In the genomic region with DNA sequence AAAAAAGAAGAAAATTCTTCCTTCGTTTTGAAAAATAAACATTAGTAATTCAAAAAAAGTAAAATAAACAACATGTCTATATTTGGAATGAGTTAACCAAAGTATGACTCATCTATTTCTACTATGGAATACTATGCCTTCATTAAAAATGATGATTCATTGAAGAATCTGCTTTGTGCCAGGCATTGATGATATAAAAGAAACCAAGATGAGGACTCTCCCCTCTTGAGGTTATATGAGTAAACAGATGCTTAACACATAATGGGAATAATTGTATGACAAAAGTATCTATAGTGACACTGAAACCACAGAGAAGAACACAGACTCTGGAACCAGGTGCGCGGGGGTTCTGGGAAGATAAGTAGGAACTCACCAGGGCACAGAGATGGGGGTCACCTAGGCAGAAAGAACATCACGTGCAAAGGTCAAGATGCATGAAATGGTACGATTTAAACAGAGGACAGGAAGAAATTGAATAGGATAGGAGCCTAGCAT, we compare ENCODE assay signal across 9 cellular contexts. TPM values are rescaled to one million over a fixed set of nuclear protein-coding genes. Genes with fewer than 3 reads are reported as not detected.
DNase-seq lines count a peak whose midpoint lies in the region; ATAC-seq and TF ChIP-seq lines count a peak whose summit lies in the region.
"Had no signal": no experiment of that assay in that cellular context is flagged by ENCODE, and none has a peak within 500 bp of the region (broad histone marks: within the 10 kb centered on the region; RNA-seq: fewer than 3 reads in every experiment).

No MANE protein-coding gene starts in this region.

- H3K36me3 Mint-ChIP-seq in HFFc6 (ENCODE audit: low read depth), result no peaks in the 10 kb centered on the region
- H3K36me3 Mint-ChIP-seq in CD4-positive, alpha-beta T cell (ENCODE audit: low read depth), result no peaks in the 10 kb centered on the region

- intact Hi-C loops in left cardiac atrium (cut with DNase I), result no loop called here
- intact Hi-C loops in CD4-positive, alpha-beta T cell (cut with DNase I, micrococcal nuclease), result no loop called here

- peak overlapping the region; percentile 41; the same call in 1 of the 2 replicates for H3K4me3 Mint-ChIP-seq in HFFc6
- no peak overlapping the region for H3K4me3 Mint-ChIP-seq in CD4-positive, alpha-beta T cell
- H3K4me3 Mint-ChIP-seq: H9 had no signal

- no peak overlapping the region for H3K4me3 ChIP-seq in AG04449 (ENCODE audit: low read depth, low read length)
- no peak overlapping the region for H3K4me3 ChIP-seq in foreskin fibroblast (ENCODE audit: low read depth in 1 of 2, low read length in 2 of 2)

- CTCF ChIA-PET in AG04449 (lab: Yijun Ruan, JAX) (interaction anchor here (1.3 to 1.5 kb wide), 2 partner anchors 29 to 90 kb away, joined by 4 to 6 read pairs; no protein-coding TSS in a partner anchor), RWPE1 (lab: Yijun Ruan, JAX) (interaction anchor here (0.6 to 1.2 kb wide), 7 partner anchors 17 to 626 kb away, joined by 3 to 6 read pairs (median 3); a partner anchor contains a TSS)
- CTCF ChIA-PET in CD4-positive, alpha-beta T cell (lab: Charles Lee), result no interaction called here

- H3K9me3 Mint-ChIP-seq in HFFc6, result no peaks in the 10 kb centered on the region
- no peaks in the 10 kb centered on the region for H3K9me3 Mint-ChIP-seq in CD4-positive, alpha-beta T cell

- peak overlapping the region; percentile 41 for H3K27ac Mint-ChIP-seq in HFFc6
- no peak overlapping the region for H3K27ac Mint-ChIP-seq in CD4-positive, alpha-beta T cell
- H3K27ac Mint-ChIP-seq: H9 had no signal

- H3K27me3 ChIP-seq in CD4-positive, alpha-beta T cell (ENCODE audit: control insufficient read depth, insufficient read depth, low read length), result no peaks in the 10 kb centered on the region

- no peak overlapping the region for H3K27ac ChIP-seq in RWPE1
- H3K27ac ChIP-seq in CD4-positive, alpha-beta T cell (ENCODE audit: low read depth, low read length), result no peak overlapping the region

- H3K27me3 Mint-ChIP-seq in HFFc6 (ENCODE audit: insufficient read depth), result peaks cover 27% of the 10 kb centered on the region
- H3K27me3 Mint-ChIP-seq in CD4-positive, alpha-beta T cell, result no peaks in the 10 kb centered on the region

- POLR2A ChIA-PET in AG04449 (lab: Yijun Ruan, JAX), result no interaction called here
- POLR2A ChIA-PET in RWPE1 (lab: Yijun Ruan, JAX; ENCODE audit: low non-redundant PET), result no interaction called here
- POLR2A ChIA-PET in CD4-positive, alpha-beta T cell (lab: Charles Lee), result no interaction called here

- TF ChIP-seq CTCF in AG04449 (IDR thresholded peaks at IDR 0.05; ENCODE audit: insufficient read depth, low read length, missing control alignments) (no peak), HFFc6 (IDR thresholded peaks at IDR 0.05) (no peak), RWPE1 (conservative IDR thresholded peaks at IDR 0.05; ENCODE audit: low read depth) (no peak), foreskin fibroblast (IDR thresholded peaks at IDR 0.05; ENCODE audit: low read depth, low read length) (no peak)
- TF ChIP-seq CTCF in CD4-positive, alpha-beta T cell (IDR thresholded peaks at IDR 0.05), result no peak

- ATAC-seq in HG03280 (IDR thresholded peaks at IDR 0.05; ENCODE audit: unreplicated experiment) (no peak), left cardiac atrium (no peak)
- no peak for ATAC-seq in activated CD4-positive, CD25-positive, alpha-beta regulatory T cell treated with anti-CD3 and anti-CD28 coated beads, Interleukin-2, amount 50 U/mL, for 24 hours
- ATAC-seq in CD4-positive, alpha-beta T cell (ENCODE audit: poor library complexity), result no peak

- peaks cover 22% of the 10 kb centered on the region for H3K4me1 Mint-ChIP-seq in HFFc6 (ENCODE audit: low read depth)
- no peaks in the 10 kb centered on the region for H3K4me1 Mint-ChIP-seq in CD4-positive, alpha-beta T cell (ENCODE audit: low read depth)

- H3K9me3 ChIP-seq in CD4-positive, alpha-beta T cell (ENCODE audit: control insufficient read depth, low read length), result no peaks in the 10 kb centered on the region

- DNase-seq in AG04449 (ENCODE audit: low read depth, low spot score) (peak; percentile 63), HFFc6 (peak; percentile 90), RWPE1 (ENCODE audit: low spot score) (peak; percentile 95), foreskin fibroblast (peak; percentile 60 to 73), left cardiac atrium (no peak)
- DNase-seq in CD4-positive, alpha-beta T cell, result no peak
- DNase-seq: H9 had no signal

RNA-seq across cellular contexts. Expression of a gene that starts 18.8 kb away (rescaled TPM):
- total RNA-seq in HFFc6 (2021; fragmentation: NEBNext Ultra II Directional; extraction: Animal tissue kit (Norgen Biotek cat#: 25700)), result under 1 TPM in 2 of 6 experiments, not detected in 4; 0.09 TPM
- 1 to 10 TPM in 1 of 2 donors, under 1 TPM in 1; 0.59 to 8.5 TPM for total RNA-seq in left cardiac atrium
- 1 to 10 TPM; 2.0 to 2.7 TPM for total RNA-seq in CD4-positive, alpha-beta T cell

RNA-seq across cellular contexts. Expression of a gene that starts 46.8 kb away (rescaled TPM):
- 10 to 100 TPM; 66.6 to 82.5 (median 76.4) TPM for total RNA-seq in HFFc6 (2021; fragmentation: NEBNext Ultra II Directional; extraction: Animal tissue kit (Norgen Biotek cat#: 25700))
- 10 to 100 TPM; 22.6 to 25.2 TPM for total RNA-seq in left cardiac atrium
- total RNA-seq in CD4-positive, alpha-beta T cell, result 10 to 100 TPM; 19.9 to 20.8 TPM

Comparison
In these comparisons a context has a peak if more than half of its experiments do, and no peak if none do; other contexts are left out.
1. DNase-seq: peak in AG04449 (single experiment), HFFc6 (single experiment), RWPE1 (single experiment) and foreskin fibroblast (2 of 2); none in left cardiac atrium (single experiment) and CD4-positive, alpha-beta T cell (0 of 10).